In the genomic region with DNA sequence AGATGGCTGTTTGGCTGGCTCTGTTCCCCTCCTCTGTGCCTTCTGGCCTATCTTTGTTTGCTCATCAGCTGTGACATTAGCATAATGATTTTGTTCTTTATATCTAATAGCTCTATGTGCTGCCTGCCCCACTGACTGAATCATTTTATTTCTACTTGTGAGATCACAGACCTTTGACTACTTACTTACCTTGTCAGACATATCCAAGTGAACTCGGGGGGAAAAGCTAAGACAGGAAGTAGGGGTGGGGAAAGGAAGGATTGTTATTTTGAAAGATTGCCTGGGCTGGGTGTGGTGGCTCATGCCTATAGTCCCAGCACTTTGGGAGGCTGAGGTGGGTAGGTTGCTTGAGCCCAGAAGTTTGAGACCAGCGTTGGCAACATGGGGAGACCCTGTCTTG, we compare ENCODE assay signal across 9 cellular contexts.
DNase-seq lines count a peak whose midpoint lies in the region; ATAC-seq and TF ChIP-seq lines count a peak whose summit lies in the region.
"Had no signal": no experiment of that assay in that cellular context is flagged by ENCODE, and none has a peak within 500 bp of the region (broad histone marks: within the 10 kb centered on the region; RNA-seq: fewer than 3 reads in every experiment).

No MANE protein-coding gene starts in this region.

- intact Hi-C loops in ascending aorta (cut with DNase I) (loop anchor here (2.0 to 5.0 kb wide), 2 partner anchors 49 to 76 kb away; no protein-coding TSS in a partner anchor), sigmoid colon (cut with DNase I) (loop anchor here (5.0 kb wide), 1 partner anchor 104 kb away; a partner anchor contains a TSS)

- H3K36me3 ChIP-seq in ascending aorta (no peaks in the 10 kb centered on the region), sigmoid colon (no peaks in the 10 kb centered on the region)

- H3K4me1 ChIP-seq in ascending aorta (peaks cover 10 to 57% of the 10 kb centered on the region in 2 donors), sigmoid colon (peaks cover 0 to 74% (median 62%) of the 10 kb centered on the region in 4 donors)

- H3K9me3 ChIP-seq in ascending aorta (no peaks in the 10 kb centered on the region), sigmoid colon (no peaks in the 10 kb centered on the region)

- TF ChIP-seq EP300 in sigmoid colon (IDR thresholded peaks at IDR 0.05): no peak

- H3K27ac ChIP-seq in ascending aorta: peak overlapping the region; percentile 77 to 80
- peak overlapping the region; percentile 75 to 90 (median 84) for H3K27ac ChIP-seq in sigmoid colon

- peak; percentile 56 for DNase-seq in EL
- DNase-seq in ascending aorta (ENCODE audit: low spot score in 2 of 2): no peak
- peak; percentile 44 for DNase-seq in glomerular visceral epithelial cell (ENCODE audit: extremely low spot score)
- no peak for DNase-seq in sigmoid colon
- DNase-seq in GM20000 (ENCODE audit: low spot score): no peak
- no peak for DNase-seq in activated gamma-delta T cell treated with Interleukin-2 at 50 U/mL for 16 hours
- DNase-seq in activated CD4-positive, alpha-beta T cell treated with anti-CD3 and anti-CD28 coated beads for 1 hour: no peak
- DNase-seq: KG1 had no signal

- TF ChIP-seq CTCF in ascending aorta (IDR thresholded peaks at IDR 0.05) (no peak), sigmoid colon (IDR thresholded peaks at IDR 0.05) (no peak), GM20000 (IDR thresholded peaks at IDR 0.05; ENCODE audit: extremely low read depth, missing control alignments) (no peak)

- H3K27me3 ChIP-seq in ascending aorta (no peaks in the 10 kb centered on the region), sigmoid colon (no peaks in the 10 kb centered on the region)

- no peak for TF ChIP-seq POLR2A in sigmoid colon (IDR thresholded peaks at IDR 0.05)

- H3K4me3 ChIP-seq in ascending aorta (no peak overlapping the region), sigmoid colon (no peak overlapping the region)

- 26 to 42% methylated on average over 2 of the region's 2 CpGs for WGBS in sigmoid colon, 2 donors

- ATAC-seq in GM19397 (IDR thresholded peaks at IDR 0.05; ENCODE audit: unreplicated experiment): no peak

Comparison
In these comparisons a context has a peak if more than half of its experiments do, and no peak if none do; other contexts are left out.
1. DNase-seq: peak in EL (single experiment) and glomerular visceral epithelial cell (single experiment); none in ascending aorta (0 of 2), sigmoid colon (single experiment), GM20000 (single experiment), activated gamma-delta T cell treated with Interleukin-2 at 50 U/mL for 16 hours (single experiment) and activated CD4-positive, alpha-beta T cell treated with anti-CD3 and anti-CD28 coated beads for 1 hour (single experiment).